8 cellular contexts compared by ENCODE assay signal in genomic region chr4:931960-932712, GRCh38. TPM values are rescaled to one million over a fixed set of nuclear protein-coding genes. Genes with fewer than 3 reads are reported as not detected.
A peak's percentile ranks its signal among the peaks of the same experiment; 100 is the strongest.
DNase-seq lines count a peak whose midpoint lies in the region; ATAC-seq and TF ChIP-seq lines count a peak whose summit lies in the region.

Gene GAK, minus strand, starts transcription at chr4:932316. Its CDS starts 129 bp downstream, at chr4:932187.
Gene TMEM175, plus strand, starts transcription at chr4:932460. Its CDS starts 15,280 bp downstream, at chr4:947740.

- peak in 2 of 3 donors; percentile 62 to 67 for TF ChIP-seq POLR2A in spleen (IDR thresholded peaks at IDR 0.05)

- peak within 1 kb of the TSS; percentile 75 to 99 (median 92) for H3K4me3 ChIP-seq in spleen

- H3K27me3 ChIP-seq in spleen (replicated peaks in 1 of 7): no peaks in the 10 kb centered on the region

- H3K4me1 ChIP-seq in spleen: peaks cover 40 to 89% (median 81%) of the 10 kb centered on the region in 6 donors

- TF ChIP-seq CTCF in AG09319 (IDR thresholded peaks at IDR 0.05; ENCODE audit: low read depth, low read length): no peak
- peak in 6 of 11 experiments; percentile 24 to 56 (median 41) for TF ChIP-seq CTCF in spleen (IDR thresholded peaks at IDR 0.05 in 8 of 11, conservative IDR thresholded peaks at IDR 0.05 in 3 of 11)

- H3K36me3 ChIP-seq in spleen: peaks cover 0 to 14% (median 0%) of the 10 kb centered on the region in 6 donors

- no peaks in the 10 kb centered on the region for H3K9me3 ChIP-seq in spleen

- 0 to 1% (median 0%) methylated on average over 26 to 99 of the region's 99 CpGs for WGBS in spleen, 5 donors

- DNase-seq in AG09319 (ENCODE audit: extremely low read depth, low read depth) (peak; percentile 88), NCI-H345 treated with DMSO at 0.1 percent for 48 hours (lab: John Stamatoyannopoulos, UW; ENCODE audit: unreplicated experiment) (peak; percentile 73), inferior parietal cortex (ENCODE audit: extremely low spot score) (peak; percentile 94), spleen (peak; percentile 99)
- peak; percentile 92 for DNase-seq in activated CD4-positive, CD25-positive, alpha-beta regulatory T cell treated with anti-CD3 and anti-CD28 coated beads, Interleukin-2, amount 50 U/mL, for 16 hours (ENCODE audit: low read depth, low spot score)
- DNase-seq in central memory CD4-positive, alpha-beta T cell: peak; percentile 97

- H3K27ac ChIP-seq in spleen: peak within 1 kb of the TSS; percentile 84 to 98 (median 94)

- intact Hi-C loops in spleen (cut with DNase I; ENCODE audit: low total_unique reads): loop anchor here (5.0 kb wide), 1 partner anchor 40 kb away; the partner anchor contains the start of gene DGKQ

- ATAC-seq in GM19035 (IDR thresholded peaks at IDR 0.05; ENCODE audit: unreplicated experiment) (peak; percentile 93), HG03342 (IDR thresholded peaks at IDR 0.05; ENCODE audit: unreplicated experiment) (peak; percentile 88)

RNA-seq across cellular contexts. Expression of gene GAK, which starts in this region (rescaled TPM):
- total RNA-seq in spleen: 100 to 1,000 TPM; 154 to 212 (median 179) TPM
- 100 to 1,000 TPM; 112 to 249 (median 203) TPM for polyA plus RNA-seq in spleen

RNA-seq across cellular contexts. Expression of gene TMEM175, which starts in this region (rescaled TPM):
- 10 to 100 TPM; 38.2 to 76.8 (median 56.6) TPM for total RNA-seq in spleen
- 10 to 100 TPM; 59.4 to 83.9 (median 78.6) TPM for polyA plus RNA-seq in spleen

Comparison
In these comparisons a context has a peak if more than half of its experiments do, and no peak if none do; other contexts are left out.
1. Peak in every context shown above with its lines: DNase-seq, ATAC-seq, H3K4me3 ChIP-seq and H3K27ac ChIP-seq.